In the genomic region with DNA sequence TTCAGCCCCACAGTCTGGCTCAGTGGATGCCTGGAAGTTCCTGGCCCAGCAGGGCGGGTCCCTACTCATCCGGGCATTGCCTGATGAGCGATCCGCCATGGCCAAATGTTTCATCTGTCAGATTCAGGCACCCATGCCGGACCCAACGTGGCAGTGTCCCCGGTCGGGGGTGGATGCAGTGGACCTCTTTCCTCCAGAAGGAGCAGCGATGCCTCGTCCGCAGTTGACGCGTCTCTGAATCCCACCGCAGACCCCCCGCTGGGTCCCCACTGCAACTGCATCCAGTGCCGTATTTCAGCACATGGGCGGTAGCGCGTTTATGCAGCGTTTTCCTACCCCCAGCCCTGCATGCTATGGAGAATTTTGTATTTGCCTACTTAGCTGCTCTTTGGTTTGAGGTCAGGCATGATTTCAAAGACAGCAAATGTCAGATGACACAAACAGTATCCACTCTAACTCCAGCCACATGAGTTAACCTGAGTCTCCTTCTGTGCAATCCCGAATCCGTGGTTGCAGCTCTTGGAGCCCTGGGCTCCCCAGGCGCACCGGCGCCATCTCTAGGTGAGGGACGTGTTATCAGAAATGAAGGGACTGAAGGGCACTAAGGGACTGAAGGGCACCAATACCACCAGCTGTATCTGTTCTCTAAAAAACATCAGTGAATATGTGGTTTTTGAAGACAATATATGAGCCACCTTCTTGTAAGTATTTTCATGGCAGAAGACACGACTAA, we compare ENCODE assay signal across 12 cellular contexts.
DNase-seq lines count a peak whose midpoint lies in the region; ATAC-seq and TF ChIP-seq lines count a peak whose summit lies in the region.
"Had no signal": no experiment of that assay in that cellular context is flagged by ENCODE, and none has a peak within 500 bp of the region (broad histone marks: within the 10 kb centered on the region; RNA-seq: fewer than 3 reads in every experiment).

No MANE protein-coding gene starts in this region.

- H3K9me3 ChIP-seq in heart right ventricle: peaks cover 0 to 19% (median 0%) of the 10 kb centered on the region in 11 donors
- no peaks in the 10 kb centered on the region for H3K9me3 ChIP-seq in PC-3 (ENCODE audit: low read length)
- no peaks in the 10 kb centered on the region for H3K9me3 ChIP-seq in upper lobe of right lung
- no peaks in the 10 kb centered on the region for H3K9me3 ChIP-seq in testis

- H3K4me3 ChIP-seq in heart right ventricle: no peak overlapping the region
- H3K4me3 ChIP-seq in PC-3 (ENCODE audit: low read length): no peak overlapping the region
- H3K4me3 ChIP-seq in foreskin fibroblast (ENCODE audit: low read depth in 1 of 2, low read length in 2 of 2): no peak overlapping the region
- no peak overlapping the region for H3K4me3 ChIP-seq in upper lobe of right lung
- H3K4me3 ChIP-seq in testis: peak overlapping the region in 1 of 2 donors; percentile 44

- H3K9ac ChIP-seq in PC-3 (ENCODE audit: low read length): no peak overlapping the region

- H4K20me1 ChIP-seq in PC-3 (ENCODE audit: low read length): no peaks in the 10 kb centered on the region

- no peaks in the 10 kb centered on the region for H3K9me2 ChIP-seq in PC-3 (replicated peaks; ENCODE audit: low read length)

- H3K4me1 ChIP-seq in heart right ventricle (no peaks in the 10 kb centered on the region), PC-3 (ENCODE audit: insufficient read depth, low read length) (no peaks in the 10 kb centered on the region), upper lobe of right lung (no peaks in the 10 kb centered on the region), testis (no peaks in the 10 kb centered on the region)

- H2AFZ ChIP-seq in PC-3 (ENCODE audit: low read length): no peak overlapping the region

- intact Hi-C loops in heart right ventricle (cut with DNase I) (no loop called here), left cardiac atrium (cut with DNase I) (no loop called here), PC-3 (cut with micrococcal nuclease) (no loop called here), upper lobe of right lung (cut with DNase I) (no loop called here), testis (cut with DNase I; ENCODE audit: low total_unique reads) (no loop called here)

- TF ChIP-seq CTCF in heart right ventricle (IDR thresholded peaks at IDR 0.05): peak in 5 of 9 donors; percentile 9 to 22 (median 19)
- peak; percentile 43 for TF ChIP-seq CTCF in PC-3 (conservative IDR thresholded peaks at IDR 0.05; ENCODE audit: low read depth, low read length)
- peak; percentile 31 for TF ChIP-seq CTCF in foreskin fibroblast (IDR thresholded peaks at IDR 0.05; ENCODE audit: low read depth, low read length)
- TF ChIP-seq CTCF in upper lobe of right lung (IDR thresholded peaks at IDR 0.05): no peak
- TF ChIP-seq CTCF in testis (IDR thresholded peaks at IDR 0.05): no peak

- CTCF ChIA-PET in PC-3 (lab: Charles Lee): no interaction called here

- BruUV-seq in PC-3 (replicated peaks; lab: Mats Ljungman, UMichigan): no TSS peak

- POLR2A ChIA-PET in PC-3 (lab: Charles Lee; ENCODE audit: unreplicated experiment): no interaction called here

- no peaks in the 10 kb centered on the region for H3F3A ChIP-seq in PC-3 (ENCODE audit: low read length, unreplicated experiment)

- no peak overlapping the region for H3K4me2 ChIP-seq in PC-3 (ENCODE audit: low read length)

- no peaks in the 10 kb centered on the region for H3K36me3 ChIP-seq in heart right ventricle
- H3K36me3 ChIP-seq in PC-3 (ENCODE audit: low read depth, low read length): no peaks in the 10 kb centered on the region
- no peaks in the 10 kb centered on the region for H3K36me3 ChIP-seq in upper lobe of right lung
- no peaks in the 10 kb centered on the region for H3K36me3 ChIP-seq in testis (ENCODE audit: low read depth, missing control alignments)

- DNase-seq in heart right ventricle (no peak), left cardiac atrium (no peak), PC-3 (peak; percentile 45), foreskin fibroblast (peak; percentile 30 to 49), upper lobe of right lung (no peak), T-helper 2 cell (no peak), testis (no peak)
- DNase-seq: activated T-cell treated with anti-CD3 and anti-CD28 coated beads, Interleukin-2, amount 50 U/mL, for 4 hours; GOT3; NCI-H2107; stimulated activated CD4-positive, alpha-beta T cell treated with anti-CD3 and anti-CD28 coated beads, Interleukin-12 subunit alpha, Interleukin-12 subunit beta, amount 100 ng/mL, for 4 hours had no signal

- TF ChIP-seq POLR2A in testis (IDR thresholded peaks at IDR 0.05): no peak

- WGBS in heart right ventricle, 2 donors: 75 to 81% methylated on average over 27 of the region's 27 CpGs
- WGBS in testis, 2 donors: 62 to 70% methylated on average over 27 of the region's 27 CpGs

- ATAC-seq in heart right ventricle (peak in 1 of 8 donors; percentile 63), left cardiac atrium (no peak), PC-3 (no peak), upper lobe of right lung (peak; percentile 18), GM19328 (IDR thresholded peaks at IDR 0.05; ENCODE audit: unreplicated experiment) (no peak)
- ATAC-seq: activated T-cell treated with anti-CD3 and anti-CD28 coated beads, Interleukin-2, amount 50 U/mL, for 4 hours had no signal

- no peaks in the 10 kb centered on the region for H3K79me2 ChIP-seq in PC-3 (ENCODE audit: low read length)

- H3K27ac ChIP-seq in heart right ventricle (no peak overlapping the region), PC-3 (ENCODE audit: low read length) (no peak overlapping the region), upper lobe of right lung (no peak overlapping the region), testis (no peak overlapping the region)

- peaks cover 0 to 11% (median 4%) of the 10 kb centered on the region in 7 donors for H3K27me3 ChIP-seq in heart right ventricle
- H3K27me3 ChIP-seq in PC-3 (ENCODE audit: low read length): no peaks in the 10 kb centered on the region
- no peaks in the 10 kb centered on the region for H3K27me3 ChIP-seq in upper lobe of right lung
- no peaks in the 10 kb centered on the region for H3K27me3 ChIP-seq in testis

Comparison
In these comparisons a context has a peak if more than half of its experiments do, and no peak if none do; other contexts are left out.
1. DNase-seq: peak in PC-3 (single experiment) and foreskin fibroblast (2 of 2); none in heart right ventricle (0 of 2), left cardiac atrium (single experiment), upper lobe of right lung (single experiment), T-helper 2 cell (0 of 5) and testis (single experiment).
2. CTCF ChIP-seq: peak in heart right ventricle (5 of 9), PC-3 (single experiment) and foreskin fibroblast (single experiment); none in upper lobe of right lung (single experiment) and testis (0 of 3).